Comparison of ENCODE assay signal across 7 cellular contexts in genomic region chr11:30511408-30511807, GRCh38.
"Had no signal": no experiment of that assay in that cellular context is flagged by ENCODE, and none has a peak within 500 bp of the region (broad histone marks: within the 10 kb centered on the region; RNA-seq: fewer than 3 reads in every experiment).

No MANE protein-coding gene starts in this region.

- H3K27ac Mint-ChIP-seq: GM23338, H9 had no signal

- ATAC-seq: GM23338 had no signal

- DNase-seq: H9, HCEC 1CT, IMR-90, Karpas-422, KBM-7 had no signal

- H3K4me2 ChIP-seq: GM23338, KMS-11 had no signal

- H3K9me3 Mint-ChIP-seq: GM23338, H9 had no signal

- H3K4me3 ChIP-seq: GM23338 had no signal

- H3K4me3 Mint-ChIP-seq: GM23338, H9 had no signal

- H2AFZ ChIP-seq: GM23338 had no signal

- H3K9ac ChIP-seq: KMS-11 had no signal

- H3K27ac ChIP-seq: KMS-11 had no signal
